ENCODE assay signal across 17 cellular contexts in genomic region chr6:155693573-155694428, GRCh38.
DNase-seq lines count a peak whose midpoint lies in the region; ATAC-seq and TF ChIP-seq lines count a peak whose summit lies in the region.
"Had no signal": no experiment of that assay in that cellular context is flagged by ENCODE, and none has a peak within 500 bp of the region (broad histone marks: within the 10 kb centered on the region; RNA-seq: fewer than 3 reads in every experiment).

No MANE protein-coding gene starts in this region.

- intact Hi-C loops in heart right ventricle (cut with DNase I), result no loop called here

- no peaks in the 10 kb centered on the region for H3K79me2 ChIP-seq in hepatocyte

- no peaks in the 10 kb centered on the region for H3K9me3 ChIP-seq in hepatocyte (ENCODE audit: low read depth)
- H3K9me3 ChIP-seq in heart right ventricle, result no peaks in the 10 kb centered on the region

- 59% methylated on average over 10 of the region's 10 CpGs for WGBS in hepatocyte (ENCODE audit: low lambda C conversion rate, missing lambda C conversion rate)
- 62 to 77% methylated on average over 10 of the region's 10 CpGs for WGBS in heart right ventricle, 2 donors

- no peaks in the 10 kb centered on the region for H3K9me2 ChIP-seq in hepatocyte (replicated peaks; ENCODE audit: insufficient read depth)

- no peak overlapping the region for H3K4me3 ChIP-seq in LNCaP clone FGC (ENCODE audit: low read depth, low read length)
- H3K4me3 ChIP-seq in hepatocyte, result no peak overlapping the region
- no peak overlapping the region for H3K4me3 ChIP-seq in heart right ventricle
- H3K4me3 ChIP-seq: GM23248, PC-9 had no signal

- H3K27ac ChIP-seq in hepatocyte (peak overlapping the region; percentile 74), heart right ventricle (no peak overlapping the region)
- H3K27ac ChIP-seq: GM23248, PC-9 had no signal

- H2AFZ ChIP-seq in hepatocyte, result peak overlapping the region; percentile 10
- H2AFZ ChIP-seq: GM23248, PC-9 had no signal

- TF ChIP-seq CTCF in LNCaP clone FGC (IDR thresholded peaks at IDR 0.05; ENCODE audit: control insufficient read depth, extremely low read depth, insufficient read depth) (no peak), hepatocyte (IDR thresholded peaks at IDR 0.05; ENCODE audit: poor library complexity) (no peak), heart right ventricle (IDR thresholded peaks at IDR 0.05) (no peak)

- H3K4me2 ChIP-seq in hepatocyte, result peak overlapping the region; percentile 41
- H3K4me2 ChIP-seq: PC-9 had no signal

- no peaks in the 10 kb centered on the region for H3K36me3 ChIP-seq in hepatocyte (replicated peaks; ENCODE audit: insufficient read depth, low read depth)
- H3K36me3 ChIP-seq in heart right ventricle, result no peaks in the 10 kb centered on the region

- no peak for ATAC-seq in heart right ventricle
- ATAC-seq: activated T-cell treated with anti-CD3 and anti-CD28 coated beads, Interleukin-2, amount 50 U/mL, for 72 hours had no signal

- peaks cover 14% of the 10 kb centered on the region for H3K4me1 ChIP-seq in hepatocyte (ENCODE audit: insufficient read depth)
- H3K4me1 ChIP-seq in heart right ventricle, result peaks cover 0 to 5% (median 0%) of the 10 kb centered on the region in 9 donors

- H3K27me3 ChIP-seq in hepatocyte, result no peaks in the 10 kb centered on the region
- no peaks in the 10 kb centered on the region for H3K27me3 ChIP-seq in heart right ventricle

- no peaks in the 10 kb centered on the region for H4K20me1 ChIP-seq in hepatocyte (ENCODE audit: insufficient read depth, poor library complexity, severe bottlenecking)

- DNase-seq in LNCaP clone FGC (ENCODE audit: low read depth), result peak; percentile 4
- DNase-seq in NCI-H345 (lab: John Stamatoyannopoulos, UW), result peak; percentile 65
- DNase-seq in hepatocyte (ENCODE audit: low spot score), result peak; percentile 34
- peak; percentile 7 for DNase-seq in retina
- no peak for DNase-seq in NCI-H2171 treated with DMSO at 0.1 percent for 48 hours (lab: John Stamatoyannopoulos, UW)
- no peak for DNase-seq in NCI-H774 (lab: John Stamatoyannopoulos, UW)
- DNase-seq in heart right ventricle, result no peak
- DNase-seq: activated CD4-positive, alpha-beta T cell treated with anti-CD3 and anti-CD28 coated beads, Interleukin-2, amount 50 U/mL, for 48 hours; activated T-cell treated with anti-CD3 and anti-CD28 coated beads, Interleukin-2, amount 50 U/mL, for 72 hours; caudate nucleus; EL; foreskin fibroblast; GM23248; mammary epithelial cell; nephron progenitor cell; PC-9; substantia nigra had no signal

Comparison
In these comparisons a context has a peak if more than half of its experiments do, and no peak if none do; other contexts are left out.
1. DNase-seq: peak in LNCaP clone FGC (single experiment), NCI-H345 (single experiment), hepatocyte (single experiment) and retina (single experiment); none in NCI-H2171 treated with DMSO at 0.1 percent for 48 hours (single experiment), NCI-H774 (single experiment) and heart right ventricle (0 of 2).